15 cellular contexts compared by ENCODE assay signal in the genomic region with DNA sequence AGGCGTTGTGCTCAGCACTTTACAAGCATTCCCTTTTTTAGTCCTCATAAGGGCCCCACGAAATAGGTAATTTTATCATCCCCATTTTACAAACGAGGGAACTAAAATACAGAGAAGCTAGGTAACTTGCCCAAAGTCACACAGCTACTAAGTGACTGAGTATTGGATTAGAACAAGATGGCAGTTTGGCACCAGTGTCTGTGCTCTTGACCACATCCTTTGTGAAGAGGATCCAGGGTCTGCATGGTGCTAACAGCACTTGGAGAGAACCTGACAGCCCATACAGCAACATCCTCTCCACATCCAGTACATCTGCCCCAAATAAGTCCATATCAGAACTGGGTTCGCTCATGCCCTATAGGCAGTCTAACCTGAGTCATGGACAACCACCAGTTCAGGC. TPM values are rescaled to one million over a fixed set of nuclear protein-coding genes. Genes with fewer than 3 reads are reported as not detected.
A peak's percentile ranks its signal among the peaks of the same experiment; 100 is the strongest.
DNase-seq lines count a peak whose midpoint lies in the region; ATAC-seq and TF ChIP-seq lines count a peak whose summit lies in the region.
"Had no signal": no experiment of that assay in that cellular context is flagged by ENCODE, and none has a peak within 500 bp of the region (broad histone marks: within the 10 kb centered on the region; RNA-seq: fewer than 3 reads in every experiment).

No MANE protein-coding gene starts in this region.

- H3K4me2 ChIP-seq in BLaER1: peak overlapping the region; percentile 55
- H3K4me2 ChIP-seq in DOHH2 (ENCODE audit: low read length): peak overlapping the region; percentile 60
- peak overlapping the region; percentile 60; the same call in 1 of the 2 replicates for H3K4me2 ChIP-seq in OCI-LY3 (ENCODE audit: low read length)
- H3K4me2 ChIP-seq: SK-N-SH had no signal

- peak overlapping the region; percentile 38; the same call in 1 of the 2 replicates for H3K27ac ChIP-seq in BLaER1
- no peak overlapping the region for H3K27ac ChIP-seq in DOHH2 (ENCODE audit: low read depth, low read length)
- H3K27ac ChIP-seq in OCI-LY3 (ENCODE audit: low read length): no peak overlapping the region
- H3K27ac ChIP-seq: ascending aorta, C4-2B, colonic mucosa, gastroesophageal sphincter, transverse colon had no signal

- H3K36me3 ChIP-seq in BLaER1 (peaks cover 22% of the 10 kb centered on the region), DOHH2 (ENCODE audit: control insufficient read depth, low read length) (peaks cover 16% of the 10 kb centered on the region), OCI-LY3 (replicated peaks; ENCODE audit: low read depth, low read length) (peaks cover 17% of the 10 kb centered on the region)
- H3K36me3 ChIP-seq: colonic mucosa, transverse colon had no signal

- DNase-seq in left lobe of liver (ENCODE audit: low spot score) (peak; percentile 35), retina (no peak)
- DNase-seq: GF-D8 had no signal

- H4K20me1 ChIP-seq in BLaER1: no peaks in the 10 kb centered on the region
- H4K20me1 ChIP-seq in DOHH2 (ENCODE audit: control insufficient read depth, insufficient read depth, low read depth, low read length): no peaks in the 10 kb centered on the region
- H4K20me1 ChIP-seq in OCI-LY3 (ENCODE audit: insufficient read depth, low read length): no peaks in the 10 kb centered on the region

- no peaks in the 10 kb centered on the region for H3K79me2 ChIP-seq in DOHH2 (ENCODE audit: control insufficient read depth, low read length)
- no peaks in the 10 kb centered on the region for H3K79me2 ChIP-seq in OCI-LY3 (ENCODE audit: low read length)

- H3K9me3 ChIP-seq in BLaER1 (no peaks in the 10 kb centered on the region), DOHH2 (ENCODE audit: control insufficient read depth, insufficient read depth, low read length) (no peaks in the 10 kb centered on the region), OCI-LY3 (ENCODE audit: insufficient read depth, low read length) (no peaks in the 10 kb centered on the region)
- H3K9me3 ChIP-seq: ascending aorta, Caco-2, colonic mucosa, gastroesophageal sphincter, SK-N-SH, transverse colon had no signal

- H3K9ac ChIP-seq in BLaER1 (0 out of 2 replicates have a peak overlapping the region, but pooled peaks have one; percentile 41), OCI-LY3 (ENCODE audit: low read length) (no peak overlapping the region)
- H3K9ac ChIP-seq: SK-N-SH had no signal

- H3K9me2 ChIP-seq in DOHH2 (replicated peaks; ENCODE audit: control insufficient read depth, low read length): no peaks in the 10 kb centered on the region
- H3K9me2 ChIP-seq: SK-N-SH had no signal

- H3F3A ChIP-seq in DOHH2 (ENCODE audit: control insufficient read depth, insufficient read depth): peaks cover 13% of the 10 kb centered on the region

- H2AFZ ChIP-seq in OCI-LY3 (ENCODE audit: low read depth, low read length): no peak overlapping the region

- ATAC-seq in left lobe of liver (no peak), HG03457 (IDR thresholded peaks at IDR 0.05; ENCODE audit: unreplicated experiment) (no peak), SK-N-SH treated with all-trans-retinoic acid at 6 μM for 48 hours (no peak)

- H3K4me3 ChIP-seq in BLaER1 (no peak overlapping the region), DOHH2 (ENCODE audit: low read length) (no peak overlapping the region; the same call in 1 of the 2 replicates), OCI-LY3 (ENCODE audit: low read length) (no peak overlapping the region)
- H3K4me3 ChIP-seq: ascending aorta, colonic mucosa, gastroesophageal sphincter, transverse colon had no signal

- H3K27me3 ChIP-seq in BLaER1 (no peaks in the 10 kb centered on the region), DOHH2 (ENCODE audit: control insufficient read depth, low read length) (no peaks in the 10 kb centered on the region), OCI-LY3 (ENCODE audit: low read depth, low read length) (no peaks in the 10 kb centered on the region)
- H3K27me3 ChIP-seq: ascending aorta, colonic mucosa, gastroesophageal sphincter, transverse colon had no signal

- TF ChIP-seq CTCF in DOHH2 (IDR thresholded peaks at IDR 0.05; ENCODE audit: low read depth, low read length, poor library complexity, severe bottlenecking): no peak
- no peak for TF ChIP-seq CTCF in OCI-LY3 (IDR thresholded peaks at IDR 0.05; ENCODE audit: low read depth, low read length)

- H3K4me1 ChIP-seq in BLaER1: peaks cover 36% of the 10 kb centered on the region
- peaks cover 21% of the 10 kb centered on the region for H3K4me1 ChIP-seq in DOHH2 (ENCODE audit: control insufficient read depth, low read length)
- H3K4me1 ChIP-seq in OCI-LY3 (ENCODE audit: low read length): peaks cover 6% of the 10 kb centered on the region; the same call in 1 of the 2 replicates
- H3K4me1 ChIP-seq: ascending aorta had no signal

TF ChIP-seq in SK-N-SH treated with all-trans-retinoic acid at 6 μM for 48 hours, 23 proteins besides CTCF, POLR2A, EP300 and RAD21:
- TF ChIP-seq, protein P1, sequence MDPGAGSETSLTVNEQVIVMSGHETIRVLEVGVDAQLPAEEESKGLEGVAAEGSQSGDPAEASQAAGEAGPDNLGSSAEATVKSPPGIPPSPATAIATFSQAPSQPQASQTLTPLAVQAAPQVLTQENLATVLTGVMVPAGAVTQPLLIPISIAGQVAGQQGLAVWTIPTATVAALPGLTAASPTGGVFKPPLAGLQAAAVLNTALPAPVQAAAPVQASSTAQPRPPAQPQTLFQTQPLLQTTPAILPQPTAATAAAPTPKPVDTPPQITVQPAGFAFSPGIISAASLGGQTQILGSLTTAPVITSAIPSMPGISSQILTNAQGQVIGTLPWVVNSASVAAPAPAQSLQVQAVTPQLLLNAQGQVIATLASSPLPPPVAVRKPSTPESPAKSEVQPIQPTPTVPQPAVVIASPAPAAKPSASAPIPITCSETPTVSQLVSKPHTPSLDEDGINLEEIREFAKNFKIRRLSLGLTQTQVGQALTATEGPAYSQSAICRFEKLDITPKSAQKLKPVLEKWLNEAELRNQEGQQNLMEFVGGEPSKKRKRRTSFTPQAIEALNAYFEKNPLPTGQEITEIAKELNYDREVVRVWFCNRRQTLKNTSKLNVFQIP (CRISPR knock-in tag; IDR thresholded peaks at IDR 0.05; ENCODE audit: borderline replicate concordance, low read depth): no peak
- TF ChIP-seq ZFP3 (CRISPR knock-in tag; IDR thresholded peaks at IDR 0.05) (no peak), TCF4 (CRISPR knock-in tag; IDR thresholded peaks at IDR 0.05; ENCODE audit: borderline replicate concordance) (no peak), ZFP30 (CRISPR knock-in tag; IDR thresholded peaks at IDR 0.05) (no peak), SNAI2 (CRISPR knock-in tag; IDR thresholded peaks at IDR 0.05) (no peak), ESRRG (CRISPR knock-in tag; IDR thresholded peaks at IDR 0.05) (no peak), ZC3H10 (CRISPR knock-in tag; IDR thresholded peaks at IDR 0.05) (no peak), ISL1 (CRISPR knock-in tag; IDR thresholded peaks at IDR 0.05) (no peak), ZNF8 (CRISPR knock-in tag; IDR thresholded peaks at IDR 0.05) (no peak)

RNA-seq across cellular contexts. Expression of gene DAPK2, which starts 21.8 kb away (rescaled TPM):
- 0.88 TPM for total RNA-seq in left lobe of liver

RNA-seq across cellular contexts. Expression of gene CIAO2A, which starts 25.5 kb away (rescaled TPM):
- total RNA-seq in left lobe of liver: 70.2 TPM

RNA-seq across cellular contexts. Expression of gene SNX1, which starts 27.6 kb away (rescaled TPM):
- 66.2 TPM for total RNA-seq in left lobe of liver
